ENCODE assay signal across 8 cellular contexts in genomic region chr22:35894937-35895708, GRCh38.
A peak's percentile ranks its signal among the peaks of the same experiment; 100 is the strongest.
DNase-seq lines count a peak whose midpoint lies in the region; ATAC-seq and TF ChIP-seq lines count a peak whose summit lies in the region.

No MANE protein-coding gene starts in this region.

- H3K27me3 Mint-ChIP-seq in activated naive CD4-positive, alpha-beta T cell treated with anti-CD3 and anti-CD28 coated beads for 36 hours (ENCODE audit: low read depth): peaks cover 4% of the 10 kb centered on the region

- ATAC-seq in left ventricle myocardium superior (peak; percentile 95), sciatic nerve (peak; percentile 97), GM21576 (IDR thresholded peaks at IDR 0.05; ENCODE audit: unreplicated experiment) (no peak), GM18498 (IDR thresholded peaks at IDR 0.05; ENCODE audit: unreplicated experiment) (no peak)

- intact Hi-C loops in left ventricle myocardium superior (cut with micrococcal nuclease) (no loop called here), sciatic nerve (cut with DNase I) (no loop called here)
- intact Hi-C loops in activated naive CD4-positive, alpha-beta T cell treated with anti-CD3 and anti-CD28 coated beads for 36 hours (cut with micrococcal nuclease): no loop called here

- H3K36me3 Mint-ChIP-seq in activated naive CD4-positive, alpha-beta T cell treated with anti-CD3 and anti-CD28 coated beads for 36 hours (ENCODE audit: low read depth): no peaks in the 10 kb centered on the region

- H3K27ac Mint-ChIP-seq in activated naive CD4-positive, alpha-beta T cell treated with anti-CD3 and anti-CD28 coated beads for 36 hours: no peak overlapping the region

- CTCF ChIA-PET in activated naive CD4-positive, alpha-beta T cell treated with anti-CD3 and anti-CD28 coated beads for 36 hours (lab: Charles Lee): no interaction called here

- DNase-seq in GM03348 (ENCODE audit: low spot score) (peak; percentile 46), amniotic epithelial cell (ENCODE audit: low read depth) (peak; percentile 96), left ventricle myocardium superior (no peak), sciatic nerve (ENCODE audit: low spot score) (no peak), GM13977 (ENCODE audit: low spot score) (no peak)
- no peak for DNase-seq in activated naive CD4-positive, alpha-beta T cell treated with anti-CD3 and anti-CD28 coated beads for 36 hours

- H3K9me3 Mint-ChIP-seq in activated naive CD4-positive, alpha-beta T cell treated with anti-CD3 and anti-CD28 coated beads for 36 hours: no peaks in the 10 kb centered on the region

- no peak overlapping the region for H3K4me3 Mint-ChIP-seq in activated naive CD4-positive, alpha-beta T cell treated with anti-CD3 and anti-CD28 coated beads for 36 hours

- in situ Hi-C loops in GM13977 (cut with MboI; ENCODE audit: low pct_unique_long_range_greater_than_20kb, low sequenced_read_pairs, unreplicated experiment): no loop called here

- H3K4me1 Mint-ChIP-seq in activated naive CD4-positive, alpha-beta T cell treated with anti-CD3 and anti-CD28 coated beads for 36 hours (ENCODE audit: low read depth): peaks cover 2% of the 10 kb centered on the region

- no peak for TF ChIP-seq CTCF in GM13977 (IDR thresholded peaks at IDR 0.05; ENCODE audit: extremely low read depth, insufficient read depth, missing control alignments)

Comparison
In these comparisons a context has a peak if more than half of its experiments do, and no peak if none do; other contexts are left out.
1. DNase-seq: peak in GM03348 (single experiment) and amniotic epithelial cell (single experiment); none in left ventricle myocardium superior (single experiment), sciatic nerve (single experiment), activated naive CD4-positive, alpha-beta T cell treated with anti-CD3 and anti-CD28 coated beads for 36 hours (single experiment) and GM13977 (single experiment).
2. ATAC-seq: peak in left ventricle myocardium superior (single experiment) and sciatic nerve (single experiment); none in GM21576 (single experiment) and GM18498 (single experiment).